ENCODE assay signal across 10 cellular contexts in genomic region chr7:111987115-111987826, GRCh38.
DNase-seq lines count a peak whose midpoint lies in the region; ATAC-seq, FAIRE-seq and TF ChIP-seq lines count a peak whose summit lies in the region.
"Had no signal": no experiment of that assay in that cellular context is flagged by ENCODE, and none has a peak within 500 bp of the region (broad histone marks: within the 10 kb centered on the region; RNA-seq: fewer than 3 reads in every experiment).

No MANE protein-coding gene starts in this region.

- peaks cover 12% of the 10 kb centered on the region; the same call in 1 of the 2 replicates for H3K4me1 ChIP-seq in OCI-LY3 (ENCODE audit: low read length)

- ATAC-seq in GM19351 (IDR thresholded peaks at IDR 0.05; ENCODE audit: unreplicated experiment), result no peak

- FAIRE-seq in D721Med (lab: Jason Lieb, UNC), result no peak

- H3K27ac Mint-ChIP-seq in mesothelial cell of epicardium, result peak overlapping the region; percentile 1
- H3K27ac Mint-ChIP-seq: naive B cell had no signal

- H3K9me3 Mint-ChIP-seq in mesothelial cell of epicardium, result no peaks in the 10 kb centered on the region
- H3K9me3 Mint-ChIP-seq: naive B cell had no signal

- no peaks in the 10 kb centered on the region for H4K20me1 ChIP-seq in OCI-LY3 (ENCODE audit: insufficient read depth, low read length)

- H3K4me2 ChIP-seq in OCI-LY3 (ENCODE audit: low read length), result no peak overlapping the region; the same call in 1 of the 2 replicates

- no peaks in the 10 kb centered on the region for H3K79me2 ChIP-seq in OCI-LY3 (ENCODE audit: low read length)

- H3K27ac ChIP-seq in OCI-LY3 (ENCODE audit: low read length) (no peak overlapping the region), dorsolateral prefrontal cortex (peak overlapping the region in 51 of 59 donors; percentile 7 to 72 (median 41))

- H3K4me1 Mint-ChIP-seq in mesothelial cell of epicardium, result peaks cover 13% of the 10 kb centered on the region

- no peak overlapping the region for H3K9ac ChIP-seq in OCI-LY3 (ENCODE audit: low read length)

- DNase-seq in AML-193 (lab: John Stamatoyannopoulos, UW), result peak; percentile 83 to 84
- DNase-seq in dorsolateral prefrontal cortex, result no peak
- no peak for DNase-seq in mesothelial cell of epicardium (ENCODE audit: low spot score in 2 of 2, unreplicated experiment in 2 of 2)
- no peak for DNase-seq in D721Med (ENCODE audit: insufficient read length, low spot score)
- no peak for DNase-seq in activated CD8-positive, alpha-beta memory T cell treated with anti-CD3 and anti-CD28 coated beads, Interleukin-2, amount 50 U/mL, for 4 hours
- DNase-seq in occipital lobe (lab: John Stamatoyannopoulos, UW), result no peak
- DNase-seq: naive B cell, NCI-H510A had no signal

- no peak overlapping the region for H3K4me3 Mint-ChIP-seq in mesothelial cell of epicardium

- peak overlapping the region; percentile 79; the same call in 1 of the 2 replicates for H2AFZ ChIP-seq in OCI-LY3 (ENCODE audit: low read depth, low read length)

- H3K9me3 ChIP-seq in OCI-LY3 (ENCODE audit: insufficient read depth, low read length), result no peaks in the 10 kb centered on the region

- H3K27me3 ChIP-seq in OCI-LY3 (ENCODE audit: low read depth, low read length), result no peaks in the 10 kb centered on the region
- no peaks in the 10 kb centered on the region for H3K27me3 ChIP-seq in dorsolateral prefrontal cortex

- peaks cover 33% of the 10 kb centered on the region for H3K36me3 Mint-ChIP-seq in mesothelial cell of epicardium
- H3K36me3 Mint-ChIP-seq: naive B cell had no signal

- H3K4me3 ChIP-seq in OCI-LY3 (ENCODE audit: low read length) (no peak overlapping the region), dorsolateral prefrontal cortex (no peak overlapping the region)

- intact Hi-C loops in dorsolateral prefrontal cortex (cut with DNase I), result no loop called here

- TF ChIP-seq CTCF in OCI-LY3 (IDR thresholded peaks at IDR 0.05; ENCODE audit: low read depth, low read length) (no peak), dorsolateral prefrontal cortex (IDR thresholded peaks at IDR 0.05 in 54 of 56, conservative IDR thresholded peaks at IDR 0.05 in 2 of 56; ENCODE audit: low read depth in 1 of 56, partially characterized antibody in 56 of 56) (no peak), mesothelial cell of epicardium (IDR thresholded peaks at IDR 0.05; ENCODE audit: unreplicated experiment) (no peak), D721Med (IDR thresholded peaks at IDR 0.05; ENCODE audit: insufficient read depth, missing control alignments) (no peak)

- H3K27me3 Mint-ChIP-seq in mesothelial cell of epicardium (ENCODE audit: low read depth), result no peaks in the 10 kb centered on the region

- no peaks in the 10 kb centered on the region for H3K36me3 ChIP-seq in OCI-LY3 (replicated peaks; ENCODE audit: low read depth, low read length)

Comparison
In these comparisons a context has a peak if more than half of its experiments do, and no peak if none do; other contexts are left out.
1. DNase-seq: peak in AML-193 (2 of 2); none in dorsolateral prefrontal cortex (0 of 10), mesothelial cell of epicardium (0 of 2), D721Med (single experiment), activated CD8-positive, alpha-beta memory T cell treated with anti-CD3 and anti-CD28 coated beads, Interleukin-2, amount 50 U/mL, for 4 hours (single experiment) and occipital lobe (single experiment).